ENCODE assay signal across 26 cellular contexts in genomic region chr3:112413074-112413473, GRCh38.
DNase-seq lines count a peak whose midpoint lies in the region; ATAC-seq, FAIRE-seq and TF ChIP-seq lines count a peak whose summit lies in the region.
"Had no signal": no experiment of that assay in that cellular context is flagged by ENCODE, and none has a peak within 500 bp of the region (broad histone marks: within the 10 kb centered on the region; RNA-seq: fewer than 3 reads in every experiment).

No MANE protein-coding gene starts in this region.

- no peak overlapping the region for H3K4me2 ChIP-seq in H1 (ENCODE audit: insufficient read depth in 1 of 2, low read depth in 2 of 2, low read length in 2 of 2)
- H3K4me2 ChIP-seq: PC-9 had no signal

- H3K23ac ChIP-seq in H1 (ENCODE audit: insufficient read length), result peak overlapping the region; percentile 1

- H2AK5ac ChIP-seq in H1 (ENCODE audit: low read depth, low read length), result no peak overlapping the region

- peak overlapping the region; percentile 5 for H4K91ac ChIP-seq in H1 (replicated peaks; ENCODE audit: insufficient read length, low read length)

- 96% methylated on average over 1 of the region's 1 CpG; no CpG with 5 or more reads in 1 of the 2 experiments for WGBS in H1 (ENCODE audit: extremely low coverage in 1 of 2, insufficient coverage in 1 of 2, insufficient read length in 1 of 2, insufficient replicate concordance in 2 of 2, low coverage in 1 of 2, low lambda C conversion rate in 2 of 2, missing lambda C conversion rate in 1 of 2), 2 experiments

- H3K27me3 ChIP-seq in H1 (replicated peaks in 1 of 4; ENCODE audit: control insufficient read depth in 3 of 4, extremely low read depth in 1 of 4, insufficient read depth in 3 of 4, low read length in 3 of 4), result no peaks in the 10 kb centered on the region
- H3K27me3 ChIP-seq: BE2C had no signal

- peaks cover 0 to 8% (median 2%) of the 10 kb centered on the region in 4 experiments; a peak in 2 of 7 replicates for H3K4me1 ChIP-seq in H1 (replicated peaks in 1 of 4; ENCODE audit: control insufficient read depth in 3 of 4, insufficient read depth in 4 of 4, low read length in 3 of 4)
- H3K4me1 ChIP-seq: BE2C had no signal

- 0 out of 2 replicates have a peak overlapping the region, but pooled peaks have one; percentile 26 for H2BK5ac ChIP-seq in H1 (ENCODE audit: low read depth, low read length)

- H2BK20ac ChIP-seq in H1 (ENCODE audit: low read length), result no peak overlapping the region

- peaks cover 25% of the 10 kb centered on the region for H3K4me1 Mint-ChIP-seq in activated T-cell treated with anti-CD3 and anti-CD28 coated beads, Interleukin-2, amount 50 U/mL, for 72 hours (ENCODE audit: low read depth)
- peaks cover 32 to 48% of the 10 kb centered on the region in 2 donors for H3K4me1 Mint-ChIP-seq in stimulated activated naive B cell treated with anti-CD40 and anti-IgM and Interleukin-4, amounts not matched to agents 10 μg/mL and 1 μg/mL and 100 μg/mL, for 72 hours
- peaks cover 10% of the 10 kb centered on the region for H3K4me1 Mint-ChIP-seq in activated CD4-positive, alpha-beta memory T cell treated with anti-CD3 and anti-CD28 coated beads for 36 hours (ENCODE audit: low read depth)

- no peaks in the 10 kb centered on the region for H3K9me3 ChIP-seq in H1 (ENCODE audit: insufficient read depth in 2 of 2, low read depth in 1 of 2, low read length in 1 of 2)
- H3K9me3 ChIP-seq: BE2C, MG63 had no signal

- H2BK120ac ChIP-seq in H1 (replicated peaks; ENCODE audit: low read depth, low read length), result no peak overlapping the region

- H3K27ac ChIP-seq in H1 (ENCODE audit: low read depth, low read length), result no peak overlapping the region
- H3K27ac ChIP-seq: PC-9, SK-N-MC had no signal

- TF ChIP-seq CTCF in H1 (IDR thresholded peaks at IDR 0.05; ENCODE audit: control extremely low read depth in 1 of 3, insufficient read depth in 1 of 3, low read depth in 1 of 3, low read length in 3 of 3), result no peak

- ATAC-seq in activated T-cell treated with anti-CD3 and anti-CD28 coated beads, Interleukin-2, amount 50 U/mL, for 72 hours (replicated peaks in 1 of 2), result no peak
- peak; percentile 16 to 58 for ATAC-seq in stimulated activated naive B cell treated with anti-CD40 and anti-IgM and Interleukin-4, amounts not matched to agents 10 μg/mL and 1 μg/mL and 100 μg/mL, for 72 hours (replicated peaks)
- no peak for ATAC-seq in GM18511 (IDR thresholded peaks at IDR 0.05; ENCODE audit: unreplicated experiment)
- ATAC-seq: K562 had no signal

- H3K23me2 ChIP-seq in H1 (ENCODE audit: low read depth, low read length), result peaks cover under 1% of the 10 kb centered on the region; the same call in 1 of the 2 replicates

- 0 out of 2 replicates have a peak overlapping the region, but pooled peaks have one; percentile 8 for H2BK15ac ChIP-seq in H1 (ENCODE audit: low read length)

- POLR2A ChIA-PET in H1 (lab: Charles Lee; ENCODE audit: partially characterized antibody), result interaction anchor here (1.2 kb wide), 1 partner anchor 12 kb away, joined by 3 read pairs; no protein-coding TSS in a partner anchor
- POLR2A ChIA-PET in activated CD4-positive, alpha-beta memory T cell treated with anti-CD3 and anti-CD28 coated beads for 36 hours (lab: Charles Lee), result no interaction called here

- no peaks in the 10 kb centered on the region for H3K79me1 ChIP-seq in H1 (ENCODE audit: low read depth, low read length)

- H3K9me3 Mint-ChIP-seq in activated T-cell treated with anti-CD3 and anti-CD28 coated beads, Interleukin-2, amount 50 U/mL, for 72 hours, result peaks cover 0 to 2% of the 10 kb centered on the region in 2 donors
- peaks cover 8 to 13% of the 10 kb centered on the region in 2 donors for H3K9me3 Mint-ChIP-seq in stimulated activated naive B cell treated with anti-CD40 and anti-IgM and Interleukin-4, amounts not matched to agents 10 μg/mL and 1 μg/mL and 100 μg/mL, for 72 hours
- no peaks in the 10 kb centered on the region for H3K9me3 Mint-ChIP-seq in activated CD4-positive, alpha-beta memory T cell treated with anti-CD3 and anti-CD28 coated beads for 36 hours
- H3K9me3 Mint-ChIP-seq: CD4-positive, CD25-positive, alpha-beta regulatory T cell had no signal

- H3K18ac ChIP-seq in H1 (ENCODE audit: extremely low read depth, low read length), result no peak overlapping the region

- no peak overlapping the region; the same call in 1 of the 2 replicates for H2BK12ac ChIP-seq in H1 (ENCODE audit: low read depth, low read length)

- no peak overlapping the region for H3K4me3 ChIP-seq in H1 (ENCODE audit: extremely low read depth in 1 of 4, insufficient read depth in 2 of 4, low read depth in 3 of 4, low read length in 4 of 4)
- H3K4me3 ChIP-seq: GM12878, K562, MG63, PC-9, SK-N-MC had no signal

- no peak for FAIRE-seq in H1 (lab: Jason Lieb, UNC)
- FAIRE-seq: A204.1, GM12878, H54, K562 had no signal

- H3K9ac ChIP-seq in H1 (replicated peaks in 1 of 4; ENCODE audit: extremely low read depth in 1 of 4, low read depth in 3 of 4, low read length in 3 of 4), result no peak overlapping the region

- H3K27ac Mint-ChIP-seq in activated T-cell treated with anti-CD3 and anti-CD28 coated beads, Interleukin-2, amount 50 U/mL, for 72 hours, result peak overlapping the region; percentile 9
- peak overlapping the region; percentile 90 for H3K27ac Mint-ChIP-seq in stimulated activated naive B cell treated with anti-CD40 and anti-IgM and Interleukin-4, amounts not matched to agents 10 μg/mL and 1 μg/mL and 100 μg/mL, for 72 hours
- no peak overlapping the region for H3K27ac Mint-ChIP-seq in activated CD4-positive, alpha-beta memory T cell treated with anti-CD3 and anti-CD28 coated beads for 36 hours

- CTCF ChIA-PET in H1 (lab: Charles Lee; ENCODE audit: partially characterized antibody), result interaction anchor here (0.6 to 1.5 kb wide), 2 partner anchors 24 to 74 kb away, joined by 3 to 6 read pairs; no protein-coding TSS in a partner anchor
- CTCF ChIA-PET in activated CD4-positive, alpha-beta memory T cell treated with anti-CD3 and anti-CD28 coated beads for 36 hours (lab: Charles Lee), result no interaction called here

- TF ChIP-seq EP300 in H1 (IDR thresholded peaks at IDR 0.05; ENCODE audit: borderline replicate concordance in 1 of 2, low read depth in 2 of 2, low read length in 2 of 2), result no peak

- intact Hi-C loops in activated CD4-positive, alpha-beta memory T cell treated with anti-CD3 and anti-CD28 coated beads for 36 hours (cut with micrococcal nuclease), result no loop called here

- H3K36me3 Mint-ChIP-seq in activated T-cell treated with anti-CD3 and anti-CD28 coated beads, Interleukin-2, amount 50 U/mL, for 72 hours (ENCODE audit: insufficient read depth in 2 of 2), result no peaks in the 10 kb centered on the region
- peaks cover 10 to 25% of the 10 kb centered on the region in 2 donors for H3K36me3 Mint-ChIP-seq in stimulated activated naive B cell treated with anti-CD40 and anti-IgM and Interleukin-4, amounts not matched to agents 10 μg/mL and 1 μg/mL and 100 μg/mL, for 72 hours
- no peaks in the 10 kb centered on the region for H3K36me3 Mint-ChIP-seq in activated CD4-positive, alpha-beta memory T cell treated with anti-CD3 and anti-CD28 coated beads for 36 hours
- H3K36me3 Mint-ChIP-seq: CD4-positive, CD25-positive, alpha-beta regulatory T cell had no signal

- H3K4me3 Mint-ChIP-seq in activated T-cell treated with anti-CD3 and anti-CD28 coated beads, Interleukin-2, amount 50 U/mL, for 72 hours, result peak overlapping the region in 1 of 2 donors; percentile 28
- H3K4me3 Mint-ChIP-seq in stimulated activated naive B cell treated with anti-CD40 and anti-IgM and Interleukin-4, amounts not matched to agents 10 μg/mL and 1 μg/mL and 100 μg/mL, for 72 hours, result peak overlapping the region; percentile 14 to 62
- no peak overlapping the region for H3K4me3 Mint-ChIP-seq in activated CD4-positive, alpha-beta memory T cell treated with anti-CD3 and anti-CD28 coated beads for 36 hours
- H3K4me3 Mint-ChIP-seq: CD4-positive, CD25-positive, alpha-beta regulatory T cell had no signal

- no peak for DNase-seq in activated T-cell treated with anti-CD3 and anti-CD28 coated beads, Interleukin-2, amount 50 U/mL, for 72 hours
- no peak for DNase-seq in activated T-cell treated with anti-CD3 and anti-CD28 coated beads, Interleukin-2, amount 50 U/mL, for 48 hours
- DNase-seq in MV-4-11 (lab: John Stamatoyannopoulos, UW), result peak; percentile 30
- DNase-seq in H1 (ENCODE audit: low read depth in 1 of 2, low spot score in 2 of 2), result no peak
- no peak for DNase-seq in stimulated activated naive B cell treated with anti-CD40 and anti-IgM and Interleukin-4, amounts not matched to agents 10 μg/mL and 1 μg/mL and 100 μg/mL, for 72 hours
- DNase-seq in activated CD4-positive, alpha-beta memory T cell treated with anti-CD3 and anti-CD28 coated beads for 36 hours, result no peak
- DNase-seq in NCI-H1694 (lab: John Stamatoyannopoulos, UW), result no peak
- DNase-seq: BE2C, DMS79 treated with DMSO at 0.1 percent for 48 hours, MG63, NCI-H1092 treated with DMSO at 0.1 percent for 48 hours, NCI-H146, NCI-H2029 treated with DMSO at 0.1 percent for 48 hours, NCI-H345, NCI-H524, PC-9, RPMI8226, SHP77, SW 1271 had no signal

- no peak overlapping the region for H4K8ac ChIP-seq in H1 (ENCODE audit: extremely low read depth, insufficient read depth, low read length)

- H4K5ac ChIP-seq in H1 (ENCODE audit: insufficient read length, low read depth, low read length), result no peak overlapping the region

- H3K27me3 Mint-ChIP-seq in activated T-cell treated with anti-CD3 and anti-CD28 coated beads, Interleukin-2, amount 50 U/mL, for 72 hours (ENCODE audit: low read depth), result peaks cover 7% of the 10 kb centered on the region
- H3K27me3 Mint-ChIP-seq in stimulated activated naive B cell treated with anti-CD40 and anti-IgM and Interleukin-4, amounts not matched to agents 10 μg/mL and 1 μg/mL and 100 μg/mL, for 72 hours, result no peaks in the 10 kb centered on the region
- H3K27me3 Mint-ChIP-seq in activated CD4-positive, alpha-beta memory T cell treated with anti-CD3 and anti-CD28 coated beads for 36 hours, result peaks cover 3% of the 10 kb centered on the region

- no peak overlapping the region for H2AFZ ChIP-seq in H1 (ENCODE audit: low read length)
- H2AFZ ChIP-seq: PC-9 had no signal

- no peaks in the 10 kb centered on the region; a peak in 1 of 4 replicates for H3K79me2 ChIP-seq in H1 (ENCODE audit: control insufficient read depth in 1 of 2, insufficient read depth in 2 of 2, low read length in 2 of 2)

- H4K20me1 ChIP-seq in H1 (replicated peaks in 1 of 2; ENCODE audit: control insufficient read depth in 1 of 2, insufficient read depth in 2 of 2, low read length in 2 of 2), result no peaks in the 10 kb centered on the region

- peaks cover 0 to 30% (median 7%) of the 10 kb centered on the region in 4 experiments; a peak in 4 of 8 replicates for H3K36me3 ChIP-seq in H1 (ENCODE audit: control insufficient read depth in 2 of 4, insufficient read depth in 4 of 4, low read length in 3 of 4)
- H3K36me3 ChIP-seq: BE2C, MG63 had no signal

- no peak overlapping the region for H3K14ac ChIP-seq in H1 (ENCODE audit: insufficient read length)

- H3K4ac ChIP-seq in H1 (replicated peaks; ENCODE audit: insufficient read length, low read depth, low read length), result peak overlapping the region; percentile 65

- H3K56ac ChIP-seq in H1 (replicated peaks; ENCODE audit: insufficient read length, low read depth, low read length), result no peak overlapping the region

- TF ChIP-seq RAD21 in H1 (IDR thresholded peaks at IDR 0.05 in 1 of 2, conservative IDR thresholded peaks at IDR 0.05 in 1 of 2; ENCODE audit: low read depth in 2 of 2, low read length in 2 of 2), result no peak

- TF ChIP-seq POLR2A in H1 (IDR thresholded peaks at IDR 0.05; ENCODE audit: control extremely low read depth in 1 of 2, low read depth in 2 of 2, low read length in 2 of 2), result no peak

Comparison
In these comparisons a context has a peak if more than half of its experiments do, and no peak if none do; other contexts are left out.
1. ATAC-seq: peak in stimulated activated naive B cell treated with anti-CD40 and anti-IgM and Interleukin-4, amounts not matched to agents 10 μg/mL and 1 μg/mL and 100 μg/mL, for 72 hours (2 of 2); none in activated T-cell treated with anti-CD3 and anti-CD28 coated beads, Interleukin-2, amount 50 U/mL, for 72 hours (0 of 2) and GM18511 (single experiment).